1 cellular context compared by ENCODE assay signal in the genomic region with DNA sequence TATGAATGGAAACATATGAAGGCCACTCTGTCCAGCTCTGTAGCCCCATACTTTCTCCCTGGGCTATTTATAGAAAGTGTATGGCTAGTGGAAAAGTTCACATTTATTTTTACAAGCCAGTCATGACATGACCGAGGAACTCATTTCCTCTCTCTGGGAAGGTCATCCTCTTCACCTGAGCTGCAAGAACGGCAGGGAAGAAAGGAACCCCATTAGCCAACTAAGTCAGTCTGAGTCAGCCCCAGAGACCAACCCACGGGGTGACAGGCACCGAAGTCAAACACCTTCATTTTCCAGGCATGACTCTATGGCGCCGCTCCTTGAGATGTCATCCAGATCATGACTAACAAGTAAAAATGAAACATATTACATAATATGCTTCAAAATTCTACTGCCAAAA.
TF ChIP-seq lines count a peak whose summit lies in the region.

No MANE protein-coding gene starts in this region.

TF ChIP-seq in A549, 52 proteins besides CTCF, POLR2A, EP300 and RAD21 (continued from another document):
- TF ChIP-seq, protein P1, sequence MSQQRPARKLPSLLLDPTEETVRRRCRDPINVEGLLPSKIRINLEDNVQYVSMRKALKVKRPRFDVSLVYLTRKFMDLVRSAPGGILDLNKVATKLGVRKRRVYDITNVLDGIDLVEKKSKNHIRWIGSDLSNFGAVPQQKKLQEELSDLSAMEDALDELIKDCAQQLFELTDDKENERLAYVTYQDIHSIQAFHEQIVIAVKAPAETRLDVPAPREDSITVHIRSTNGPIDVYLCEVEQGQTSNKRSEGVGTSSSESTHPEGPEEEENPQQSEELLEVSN (IDR thresholded peaks at IDR 0.05; ENCODE audit: borderline replicate concordance, low read depth) = no peak
TF ChIP-seq in A549: peak in this region for 3.
